ENCODE assay signal across 9 cellular contexts in genomic region chr2:130183500-130184373, GRCh38. TPM values are rescaled to one million over a fixed set of nuclear protein-coding genes. Genes with fewer than 3 reads are reported as not detected.
DNase-seq lines count a peak whose midpoint lies in the region; ATAC-seq and TF ChIP-seq lines count a peak whose summit lies in the region.
"Had no signal": no experiment of that assay in that cellular context is flagged by ENCODE, and none has a peak within 500 bp of the region (broad histone marks: within the 10 kb centered on the region; RNA-seq: fewer than 3 reads in every experiment).

No MANE protein-coding gene starts in this region.

- CTCF ChIA-PET in WTC11 (lab: Charles Lee) = interaction anchor here (1.5 to 1.6 kb wide), 2 partner anchors 104 to 149 kb away, joined by 3 to 4 read pairs; no protein-coding TSS in a partner anchor

- peak overlapping the region; percentile 66 for H3K4me3 Mint-ChIP-seq in WTC11

- POLR2A ChIA-PET in WTC11 (lab: Charles Lee) = no interaction called here

- H3K4me1 ChIP-seq in skeletal muscle satellite cell (ENCODE audit: control insufficient read depth, insufficient read depth, low read length) = peaks cover 9% of the 10 kb centered on the region
- H3K4me1 ChIP-seq in Peyer's patch = peaks cover 0 to 11% (median 8%) of the 10 kb centered on the region in 4 donors

- H3K9me3 ChIP-seq in skeletal muscle satellite cell (replicated peaks; ENCODE audit: low read length) (no peaks in the 10 kb centered on the region), Peyer's patch (no peaks in the 10 kb centered on the region)

- no peak overlapping the region for H3K27ac ChIP-seq in Peyer's patch

- H3K4me2 ChIP-seq in skeletal muscle satellite cell (ENCODE audit: low read length) = peak overlapping the region; percentile 97

- H3K36me3 Mint-ChIP-seq in WTC11 = no peaks in the 10 kb centered on the region

- no peak for TF ChIP-seq CTCF in HFF-Myc (IDR thresholded peaks at IDR 0.05; ENCODE audit: low read depth, low read length, missing control alignments)
- TF ChIP-seq CTCF in WTC11 (IDR thresholded peaks at IDR 0.05) = no peak
- TF ChIP-seq CTCF in Peyer's patch (IDR thresholded peaks at IDR 0.05) = no peak

- TF ChIP-seq POLR2A in Peyer's patch (IDR thresholded peaks at IDR 0.05) = no peak

- H3K27ac Mint-ChIP-seq in WTC11 = no peak overlapping the region

- peaks cover 7% of the 10 kb centered on the region for H3K4me1 Mint-ChIP-seq in WTC11

- H3K27me3 ChIP-seq in skeletal muscle satellite cell (ENCODE audit: control insufficient read depth, insufficient read depth, low read length) (no peaks in the 10 kb centered on the region), Peyer's patch (no peaks in the 10 kb centered on the region)

- no peaks in the 10 kb centered on the region for H3K27me3 Mint-ChIP-seq in WTC11 (ENCODE audit: low read depth)

- DNase-seq in HFF-Myc (ENCODE audit: extremely low read depth, low read depth) = no peak
- no peak for DNase-seq in WTC11 (ENCODE audit: low spot score)
- DNase-seq in globus pallidus (ENCODE audit: low spot score) = peak; percentile 26
- no peak for DNase-seq in DMS79 treated with DMSO at 0.1 percent for 48 hours (lab: John Stamatoyannopoulos, UW)
- DNase-seq in Peyer's patch = no peak
- no peak for DNase-seq in stimulated activated CD4-positive, alpha-beta T cell treated with anti-CD3 and anti-CD28 coated beads, Interleukin-12 subunit alpha, Interleukin-12 subunit beta, amount 100 ng/mL, for 4 hours

- no peak for ATAC-seq in WTC11
- ATAC-seq in HG02763 (IDR thresholded peaks at IDR 0.05; ENCODE audit: unreplicated experiment) = no peak

- H3K9me3 Mint-ChIP-seq in WTC11 = no peaks in the 10 kb centered on the region

- peak overlapping the region; percentile 98 for H3K9ac ChIP-seq in skeletal muscle satellite cell (ENCODE audit: low read depth, low read length)

- peak overlapping the region; percentile 88 for H3K4me3 ChIP-seq in HFF-Myc (replicated peaks; ENCODE audit: low read depth, low read length)
- peak overlapping the region; percentile 100 for H3K4me3 ChIP-seq in skeletal muscle satellite cell (ENCODE audit: low read length)
- H3K4me3 ChIP-seq in Peyer's patch = peak overlapping the region in 2 of 4 donors; percentile 69 to 99

- H3K36me3 ChIP-seq in skeletal muscle satellite cell (ENCODE audit: insufficient read depth, low read length) (peaks cover 5% of the 10 kb centered on the region), Peyer's patch (no peaks in the 10 kb centered on the region)

TF ChIP-seq in WTC11, 78 proteins besides CTCF, POLR2A, EP300 and RAD21:
- no peak for TF ChIP-seq SOX15 (CRISPR knock-in tag; IDR thresholded peaks at IDR 0.05)
- no peak for TF ChIP-seq OVOL2 (CRISPR knock-in tag; IDR thresholded peaks at IDR 0.05; ENCODE audit: borderline replicate concordance)
- no peak for TF ChIP-seq GTF2I (CRISPR knock-in tag; conservative IDR thresholded peaks at IDR 0.05)
- no peak for TF ChIP-seq HMGA2 (CRISPR knock-in tag; IDR thresholded peaks at IDR 0.05)
- TF ChIP-seq FOXP4 (CRISPR knock-in tag; IDR thresholded peaks at IDR 0.05) = no peak
- TF ChIP-seq KAT7 (CRISPR knock-in tag; IDR thresholded peaks at IDR 0.05; ENCODE audit: borderline replicate concordance) = no peak
- TF ChIP-seq AFF4 (CRISPR knock-in tag; IDR thresholded peaks at IDR 0.05; ENCODE audit: borderline replicate concordance) = no peak

RNA-seq across cellular contexts. Expression of gene MZT2B, which starts 1.7 kb away (rescaled TPM):
- 183 to 225 TPM (median 220 TPM) in 3 replicates for total RNA-seq in WTC11 (2021)
- total RNA-seq in skeletal muscle satellite cell (2012; rRNA removed) = 129 and 145 TPM in 2 replicates
- 10 to 100 TPM; 47.0 to 88.6 (median 61.8) TPM for total RNA-seq in Peyer's patch

RNA-seq across cellular contexts. Expression of gene SMPD4, which starts 2.3 kb away (rescaled TPM):
- total RNA-seq in WTC11 (2021) (76.7 to 95.8 TPM (median 81.1 TPM) in 3 replicates), Peyer's patch (10 to 100 TPM; 48.0 to 83.3 (median 60.3) TPM)
- 16.2 and 19.9 TPM in 2 replicates for total RNA-seq in skeletal muscle satellite cell (2012; rRNA removed)

RNA-seq across cellular contexts. Expression of gene TUBA3E, which starts 14.5 kb away (rescaled TPM):
- 0.18 TPM in 1 of 3 replicates, not detected in the others for total RNA-seq in WTC11 (2021)
- total RNA-seq in skeletal muscle satellite cell (2012; rRNA removed) = not detected in 2 replicates
- not detected for total RNA-seq in Peyer's patch
- total RNA-seq: posterior vena cava had no signal

RNA-seq across cellular contexts. Expression of gene CCDC74B, which starts 38.8 kb away (rescaled TPM):
- total RNA-seq in WTC11 (2021) (2.8 to 5.4 TPM (median 3.4 TPM) in 3 replicates), Peyer's patch (1 to 10 TPM in 2 of 4 donors, not detected in 2; 2.1 to 2.6 TPM)
- 4.3 and 4.8 TPM in 2 replicates for total RNA-seq in skeletal muscle satellite cell (2012; rRNA removed)

RNA-seq across cellular contexts. Expression of gene POTEF, which starts 54.7 kb away (rescaled TPM):
- total RNA-seq in WTC11 (2021) (10.5 to 13.6 TPM (median 13.3 TPM) in 3 replicates), Peyer's patch (under 1 TPM in 1 of 4 donors, not detected in 3; 0.28 TPM)
- not detected in 2 replicates for total RNA-seq in skeletal muscle satellite cell (2012; rRNA removed)
- total RNA-seq: posterior vena cava had no signal
